ENCODE assay signal across 8 cellular contexts in genomic region chr12:131662346-131662745, GRCh38. TPM values are rescaled to one million over a fixed set of nuclear protein-coding genes. Genes with fewer than 3 reads are reported as not detected.
DNase-seq lines count a peak whose midpoint lies in the region; ATAC-seq, FAIRE-seq and TF ChIP-seq lines count a peak whose summit lies in the region.
"Not testable (repeated sequence)": the region's sequence is repeated elsewhere in the genome, so short reads cannot be mapped to it uniquely, and the experiment has no call there.

No MANE protein-coding gene starts in this region.

- FAIRE-seq in A549 (lab: Jason Lieb, UNC) = peak; percentile 43
- peak; percentile 87 for FAIRE-seq in bronchial epithelial cell (lab: Jason Lieb, UNC)

- peak overlapping the region in 4 of 7 donors; percentile 47 to 78 (median 60) for H3K4me3 Mint-ChIP-seq in CD8-positive, alpha-beta memory T cell
- H3K4me3 Mint-ChIP-seq in T-helper 17 cell (peak overlapping the region; percentile 77), memory B cell (peak overlapping the region; percentile 67)
- peak overlapping the region; percentile 66 for H3K4me3 Mint-ChIP-seq in activated T-helper 17 cell treated with anti-CD3 and anti-CD28 coated beads, Interleukin-2, amount 50 U/mL, for 72 hours
- peak overlapping the region; percentile 56 for H3K4me3 Mint-ChIP-seq in natural killer cell treated with Interleukin-12 subunit alpha and Interleukin-12 subunit beta and Interleukin-15 and Interleukin-18, amount 100 ng/mL, for 72 hours
- peak overlapping the region; percentile 25 to 64 for H3K4me3 Mint-ChIP-seq in stimulated activated naive B cell treated with anti-CD40 and anti-IgM and Interleukin-4, amounts not matched to agents 10 μg/mL and 1 μg/mL and 100 μg/mL, for 72 hours

- not testable (repeated sequence) for H3K4me3 ChIP-seq in A549; CD8-positive, alpha-beta memory T cell (ENCODE audit: low read length); bronchial epithelial cell (ENCODE audit: low read depth, low read length)

- ATAC-seq in A549; T-helper 17 cell; activated T-helper 17 cell treated with anti-CD3 and anti-CD28 coated beads, Interleukin-2, amount 50 U/mL, for 72 hours (replicated peaks); memory B cell (ENCODE audit: low read depth); natural killer cell treated with Interleukin-12 subunit alpha and Interleukin-12 subunit beta and Interleukin-15 and Interleukin-18, amount 100 ng/mL, for 72 hours; stimulated activated naive B cell treated with anti-CD40 and anti-IgM and Interleukin-4, amounts not matched to agents 10 μg/mL and 1 μg/mL and 100 μg/mL, for 72 hours (replicated peaks): not testable (repeated sequence)

- POLR2A ChIA-PET in A549 (lab: Yijun Ruan, JAX); CD8-positive, alpha-beta memory T cell (lab: Charles Lee): not testable (repeated sequence)

- H3K36me3 ChIP-seq in CD8-positive, alpha-beta memory T cell (ENCODE audit: insufficient read depth, low read length); bronchial epithelial cell (ENCODE audit: control insufficient read depth, insufficient read depth, low read length): not testable (repeated sequence)

- H3K4me1 ChIP-seq in A549; CD8-positive, alpha-beta memory T cell (ENCODE audit: insufficient read depth, low read length): not testable (repeated sequence)

- 59% methylated on average over 10 of the region's 10 CpGs for WGBS in A549 (ENCODE audit: missing lambda C conversion rate)

- not testable (repeated sequence) for TF ChIP-seq RAD21 in A549 (conservative IDR thresholded peaks at IDR 0.05 in 1 of 2, IDR thresholded peaks at IDR 0.05 in 1 of 2)

- not testable (repeated sequence) for H3K27ac ChIP-seq in A549; CD8-positive, alpha-beta memory T cell (ENCODE audit: low read depth, low read length)

- not testable (repeated sequence) for H3K27me3 ChIP-seq in CD8-positive, alpha-beta memory T cell (ENCODE audit: insufficient read depth, low read length, poor library complexity, severe bottlenecking); bronchial epithelial cell (ENCODE audit: control insufficient read depth, insufficient read depth, low read length)

- CTCF ChIA-PET in A549 (lab: Yijun Ruan, JAX); CD8-positive, alpha-beta memory T cell (lab: Charles Lee): not testable (repeated sequence)

- not testable (repeated sequence) for H3K4me1 Mint-ChIP-seq in CD8-positive, alpha-beta memory T cell; T-helper 17 cell; activated T-helper 17 cell treated with anti-CD3 and anti-CD28 coated beads, Interleukin-2, amount 50 U/mL, for 72 hours; natural killer cell treated with Interleukin-12 subunit alpha and Interleukin-12 subunit beta and Interleukin-15 and Interleukin-18, amount 100 ng/mL, for 72 hours (ENCODE audit: low read depth in 2 of 2); stimulated activated naive B cell treated with anti-CD40 and anti-IgM and Interleukin-4, amounts not matched to agents 10 μg/mL and 1 μg/mL and 100 μg/mL, for 72 hours
- peaks cover 10% of the 10 kb centered on the region for H3K4me1 Mint-ChIP-seq in memory B cell

- H3K9me3 ChIP-seq in A549; CD8-positive, alpha-beta memory T cell (ENCODE audit: low read length); T-helper 17 cell (ENCODE audit: control insufficient read depth, low read length, poor library complexity, severe bottlenecking): not testable (repeated sequence)

- not testable (repeated sequence) for H3K9me3 Mint-ChIP-seq in CD8-positive, alpha-beta memory T cell; activated T-helper 17 cell treated with anti-CD3 and anti-CD28 coated beads, Interleukin-2, amount 50 U/mL, for 72 hours; memory B cell; natural killer cell treated with Interleukin-12 subunit alpha and Interleukin-12 subunit beta and Interleukin-15 and Interleukin-18, amount 100 ng/mL, for 72 hours; stimulated activated naive B cell treated with anti-CD40 and anti-IgM and Interleukin-4, amounts not matched to agents 10 μg/mL and 1 μg/mL and 100 μg/mL, for 72 hours

- not testable (repeated sequence) for TF ChIP-seq POLR2A in A549 (IDR thresholded peaks at IDR 0.05; ENCODE audit: low read length)

- TF ChIP-seq CTCF in A549 (IDR thresholded peaks at IDR 0.05); bronchial epithelial cell (IDR thresholded peaks at IDR 0.05; ENCODE audit: insufficient read depth, low read length, severe bottlenecking): not testable (repeated sequence)

- H3K4me2 ChIP-seq in A549 = not testable (repeated sequence)

- not testable (repeated sequence) for H3K36me3 Mint-ChIP-seq in CD8-positive, alpha-beta memory T cell; T-helper 17 cell (ENCODE audit: low read depth); activated T-helper 17 cell treated with anti-CD3 and anti-CD28 coated beads, Interleukin-2, amount 50 U/mL, for 72 hours (ENCODE audit: low read depth); memory B cell; natural killer cell treated with Interleukin-12 subunit alpha and Interleukin-12 subunit beta and Interleukin-15 and Interleukin-18, amount 100 ng/mL, for 72 hours; stimulated activated naive B cell treated with anti-CD40 and anti-IgM and Interleukin-4, amounts not matched to agents 10 μg/mL and 1 μg/mL and 100 μg/mL, for 72 hours

- H3K27me3 Mint-ChIP-seq in CD8-positive, alpha-beta memory T cell = peaks cover 13 to 19% of the 10 kb centered on the region in 2 donors
- H3K27me3 Mint-ChIP-seq in T-helper 17 cell; activated T-helper 17 cell treated with anti-CD3 and anti-CD28 coated beads, Interleukin-2, amount 50 U/mL, for 72 hours; memory B cell; natural killer cell treated with Interleukin-12 subunit alpha and Interleukin-12 subunit beta and Interleukin-15 and Interleukin-18, amount 100 ng/mL, for 72 hours: not testable (repeated sequence)
- peaks cover 9 to 22% of the 10 kb centered on the region in 2 donors for H3K27me3 Mint-ChIP-seq in stimulated activated naive B cell treated with anti-CD40 and anti-IgM and Interleukin-4, amounts not matched to agents 10 μg/mL and 1 μg/mL and 100 μg/mL, for 72 hours

- TF ChIP-seq EP300 in A549 (IDR thresholded peaks at IDR 0.05) = not testable (repeated sequence)

- not testable (repeated sequence) for DNase-seq in A549 (ENCODE audit: low read depth in 1 of 2, low spot score in 1 of 2); CD8-positive, alpha-beta memory T cell; T-helper 17 cell; bronchial epithelial cell (ENCODE audit: low read depth); natural killer cell treated with Interleukin-12 subunit alpha and Interleukin-12 subunit beta and Interleukin-15 and Interleukin-18, amount 100 ng/mL, for 72 hours (ENCODE audit: low spot score); stimulated activated naive B cell treated with anti-CD40 and anti-IgM and Interleukin-4, amounts not matched to agents 10 μg/mL and 1 μg/mL and 100 μg/mL, for 72 hours
- DNase-seq in memory B cell (ENCODE audit: low spot score in 2 of 2) = peak in 1 of 2 donors; percentile 6

- H3K27ac Mint-ChIP-seq in CD8-positive, alpha-beta memory T cell; T-helper 17 cell; activated T-helper 17 cell treated with anti-CD3 and anti-CD28 coated beads, Interleukin-2, amount 50 U/mL, for 72 hours; memory B cell; natural killer cell treated with Interleukin-12 subunit alpha and Interleukin-12 subunit beta and Interleukin-15 and Interleukin-18, amount 100 ng/mL, for 72 hours; stimulated activated naive B cell treated with anti-CD40 and anti-IgM and Interleukin-4, amounts not matched to agents 10 μg/mL and 1 μg/mL and 100 μg/mL, for 72 hours: not testable (repeated sequence)

RNA-seq across cellular contexts. Expression of gene SFSWAP, which starts 48.5 kb away (rescaled TPM):
- polyA plus RNA-seq in A549 (2011; rRNA removed) (18.8 and 21.8 TPM in 2 replicates), A549 (2017; fragmentation: RNase III; extraction: RNeasy Plus Mini Kit Qiagen cat#74134 plus additional on column Dnase treatment) (22.8 to 23.5 TPM (median 23.3 TPM) in 3 replicates)
- 26.7 and 30.3 TPM in 2 replicates for polyA plus RNA-seq in A549 (2012; cell fraction: cytosol; rRNA removed)
- polyA plus RNA-seq in A549 (2012; cell fraction: nucleus; rRNA removed) = 121 and 170 TPM in 2 replicates
- polyA minus RNA-seq in A549 (2011; rRNA and poly(A)+ RNA removed) = 20.3 and 27.5 TPM in 2 replicates
- total RNA-seq in CD8-positive, alpha-beta memory T cell = 10 to 100 TPM; 63.3 to 65.2 TPM
- polyA plus RNA-seq in CD8-positive, alpha-beta memory T cell = 22.6 TPM
- total RNA-seq in T-helper 17 cell (10 to 100 TPM; 80.0 to 87.8 TPM), bronchial epithelial cell (18.2 and 20.9 TPM in 2 replicates)
- 10 to 100 TPM; 44.7 to 55.8 TPM for total RNA-seq in activated T-helper 17 cell treated with anti-CD3 and anti-CD28 coated beads, Interleukin-2, amount 50 U/mL, for 72 hours
- total RNA-seq in natural killer cell treated with Interleukin-12 subunit alpha and Interleukin-12 subunit beta and Interleukin-15 and Interleukin-18, amount 100 ng/mL, for 72 hours = 10 to 100 TPM; 64.9 to 91.6 TPM
